8 cellular contexts compared by ENCODE assay signal in the genomic region with DNA sequence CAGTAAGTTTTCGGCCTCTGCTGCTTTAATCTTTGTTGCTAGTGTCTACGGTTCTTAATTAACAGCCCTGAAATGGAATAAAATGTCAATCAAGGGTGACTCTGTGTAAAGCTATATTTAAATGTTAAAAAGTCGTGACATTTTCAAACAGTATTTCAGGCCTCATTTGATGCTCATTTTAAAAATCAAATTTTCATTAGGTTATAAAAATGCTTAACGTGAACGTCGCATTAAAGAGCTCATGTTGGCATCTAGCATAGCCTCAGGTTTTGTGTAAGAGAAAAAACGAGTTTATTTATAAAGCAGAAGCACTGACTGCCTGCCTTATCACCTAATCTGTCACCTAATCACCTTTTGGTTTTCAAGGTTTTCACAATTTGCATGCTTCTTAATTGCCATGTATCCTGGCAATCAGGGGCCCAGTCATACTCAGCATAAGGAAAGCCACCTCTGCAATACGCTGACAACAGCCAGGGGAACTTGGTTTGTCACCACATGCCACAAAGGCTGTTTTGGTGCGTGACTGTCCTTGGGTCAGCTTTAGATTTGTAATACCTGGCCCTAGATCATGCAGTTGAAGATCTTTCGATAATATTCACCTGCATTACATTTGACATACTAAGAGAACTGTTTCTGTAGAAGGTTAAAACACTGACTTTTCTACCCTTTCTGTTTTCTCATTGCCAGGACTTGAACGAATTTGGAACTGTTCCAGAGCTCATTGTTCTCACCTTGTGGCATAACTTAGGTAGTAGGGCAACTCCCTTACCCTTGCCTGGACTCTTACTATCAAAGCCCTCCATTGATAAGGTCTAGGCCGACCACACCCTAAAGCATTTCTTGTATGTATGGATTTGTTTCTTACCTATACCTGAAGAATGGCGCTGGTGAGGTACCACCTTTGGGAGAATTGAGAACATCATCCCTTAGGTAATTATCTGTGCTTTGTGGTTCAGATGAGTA.
DNase-seq lines count a peak whose midpoint lies in the region; ATAC-seq lines count a peak whose summit lies in the region.

No MANE protein-coding gene starts in this region.

- H3K27ac Mint-ChIP-seq in activated naive CD4-positive, alpha-beta T cell treated with anti-CD3 and anti-CD28 coated beads, Interleukin-2, amount 10 ng/mL, durations not matched to agents 7 days and 5 days, result peak overlapping the region; percentile 73

- H3K9me3 ChIP-seq in muscle layer of duodenum (ENCODE audit: control insufficient read depth in 1 of 2, low read length in 2 of 2), result no peaks in the 10 kb centered on the region

- H3K4me1 ChIP-seq in muscle layer of duodenum (ENCODE audit: control insufficient read depth in 1 of 2, insufficient read depth in 2 of 2, low read length in 2 of 2), result peaks cover 7 to 17% of the 10 kb centered on the region in 2 donors

- no peaks in the 10 kb centered on the region for H3K36me3 ChIP-seq in muscle layer of duodenum (ENCODE audit: control insufficient read depth in 1 of 2, insufficient read depth in 2 of 2, low read length in 2 of 2)

- DNase-seq in CD1c-positive myeloid dendritic cell (ENCODE audit: extremely low spot score), result peak; percentile 75
- DNase-seq in activated naive CD4-positive, alpha-beta T cell treated with anti-CD3 and anti-CD28 coated beads, Interleukin-2, amount 10 ng/mL, durations not matched to agents 7 days and 5 days, result peak; percentile 46
- DNase-seq in SIG-M5 (lab: John Stamatoyannopoulos, UW), result no peak
- DNase-seq in NCI-H774 (lab: John Stamatoyannopoulos, UW), result no peak

- peaks cover 2% of the 10 kb centered on the region for H3K36me3 Mint-ChIP-seq in activated naive CD4-positive, alpha-beta T cell treated with anti-CD3 and anti-CD28 coated beads, Interleukin-2, amount 10 ng/mL, durations not matched to agents 7 days and 5 days

- H3K27ac ChIP-seq in muscle layer of duodenum (ENCODE audit: low read length), result peak overlapping the region; percentile 91

- peaks cover 25% of the 10 kb centered on the region for H3K27me3 Mint-ChIP-seq in activated naive CD4-positive, alpha-beta T cell treated with anti-CD3 and anti-CD28 coated beads, Interleukin-2, amount 10 ng/mL, durations not matched to agents 7 days and 5 days

- H3K4me3 Mint-ChIP-seq in activated naive CD4-positive, alpha-beta T cell treated with anti-CD3 and anti-CD28 coated beads, Interleukin-2, amount 10 ng/mL, durations not matched to agents 7 days and 5 days, result no peak overlapping the region

- ATAC-seq in HG03354 (IDR thresholded peaks at IDR 0.05; ENCODE audit: poor library complexity, severe bottlenecking, unreplicated experiment) (peak; percentile 34), HG02938 (IDR thresholded peaks at IDR 0.05; ENCODE audit: unreplicated experiment) (no peak), GM21367 (IDR thresholded peaks at IDR 0.05; ENCODE audit: unreplicated experiment) (no peak)

- CTCF ChIA-PET in activated naive CD4-positive, alpha-beta T cell treated with anti-CD3 and anti-CD28 coated beads, Interleukin-2, amount 10 ng/mL, durations not matched to agents 7 days and 5 days (lab: Charles Lee), result interaction anchor here (0.7 to 4.3 kb wide), 29 partner anchors 15 to 1198 kb away, joined by 3 to 47 read pairs (median 3); no protein-coding TSS in a partner anchor

- H3K4me1 Mint-ChIP-seq in activated naive CD4-positive, alpha-beta T cell treated with anti-CD3 and anti-CD28 coated beads, Interleukin-2, amount 10 ng/mL, durations not matched to agents 7 days and 5 days, result peaks cover 52% of the 10 kb centered on the region

- no peak overlapping the region for H3K4me3 ChIP-seq in muscle layer of duodenum (ENCODE audit: low read depth in 1 of 2, low read length in 2 of 2)

- H3K27me3 ChIP-seq in muscle layer of duodenum (ENCODE audit: low read depth, low read length), result no peaks in the 10 kb centered on the region

- H3K9me3 Mint-ChIP-seq in activated naive CD4-positive, alpha-beta T cell treated with anti-CD3 and anti-CD28 coated beads, Interleukin-2, amount 10 ng/mL, durations not matched to agents 7 days and 5 days, result no peaks in the 10 kb centered on the region

Comparison
In these comparisons a context has a peak if more than half of its experiments do, and no peak if none do; other contexts are left out.
1. DNase-seq: peak in CD1c-positive myeloid dendritic cell (single experiment) and activated naive CD4-positive, alpha-beta T cell treated with anti-CD3 and anti-CD28 coated beads, Interleukin-2, amount 10 ng/mL, durations not matched to agents 7 days and 5 days (single experiment); none in SIG-M5 (single experiment) and NCI-H774 (single experiment).